In the genomic region with DNA sequence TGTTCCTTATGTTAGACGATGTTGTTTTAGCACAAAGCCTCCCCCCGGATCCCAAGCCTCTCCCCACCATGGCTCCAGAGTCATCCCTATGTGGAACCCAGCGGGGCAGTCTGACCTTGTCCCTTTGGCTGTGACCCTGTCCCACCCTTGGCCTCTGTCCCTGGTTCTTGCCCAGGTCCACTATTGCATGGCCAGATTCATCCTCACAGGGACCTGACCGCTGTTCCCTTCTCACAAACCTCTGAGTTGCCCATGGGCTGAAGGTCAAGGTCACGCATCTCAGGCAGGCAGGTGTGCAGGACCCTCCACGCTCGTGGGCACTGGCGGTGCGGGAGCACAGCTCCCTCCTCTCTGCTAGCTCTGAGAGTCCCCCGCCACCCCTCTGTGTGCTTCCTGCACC, we compare ENCODE assay signal across 1 cellular context.
TF ChIP-seq lines count a peak whose summit lies in the region.

No MANE protein-coding gene starts in this region.

TF ChIP-seq in SK-N-SH, 30 proteins besides CTCF, POLR2A, EP300 and RAD21 (continued from another document):
- TF ChIP-seq, protein P1, sequence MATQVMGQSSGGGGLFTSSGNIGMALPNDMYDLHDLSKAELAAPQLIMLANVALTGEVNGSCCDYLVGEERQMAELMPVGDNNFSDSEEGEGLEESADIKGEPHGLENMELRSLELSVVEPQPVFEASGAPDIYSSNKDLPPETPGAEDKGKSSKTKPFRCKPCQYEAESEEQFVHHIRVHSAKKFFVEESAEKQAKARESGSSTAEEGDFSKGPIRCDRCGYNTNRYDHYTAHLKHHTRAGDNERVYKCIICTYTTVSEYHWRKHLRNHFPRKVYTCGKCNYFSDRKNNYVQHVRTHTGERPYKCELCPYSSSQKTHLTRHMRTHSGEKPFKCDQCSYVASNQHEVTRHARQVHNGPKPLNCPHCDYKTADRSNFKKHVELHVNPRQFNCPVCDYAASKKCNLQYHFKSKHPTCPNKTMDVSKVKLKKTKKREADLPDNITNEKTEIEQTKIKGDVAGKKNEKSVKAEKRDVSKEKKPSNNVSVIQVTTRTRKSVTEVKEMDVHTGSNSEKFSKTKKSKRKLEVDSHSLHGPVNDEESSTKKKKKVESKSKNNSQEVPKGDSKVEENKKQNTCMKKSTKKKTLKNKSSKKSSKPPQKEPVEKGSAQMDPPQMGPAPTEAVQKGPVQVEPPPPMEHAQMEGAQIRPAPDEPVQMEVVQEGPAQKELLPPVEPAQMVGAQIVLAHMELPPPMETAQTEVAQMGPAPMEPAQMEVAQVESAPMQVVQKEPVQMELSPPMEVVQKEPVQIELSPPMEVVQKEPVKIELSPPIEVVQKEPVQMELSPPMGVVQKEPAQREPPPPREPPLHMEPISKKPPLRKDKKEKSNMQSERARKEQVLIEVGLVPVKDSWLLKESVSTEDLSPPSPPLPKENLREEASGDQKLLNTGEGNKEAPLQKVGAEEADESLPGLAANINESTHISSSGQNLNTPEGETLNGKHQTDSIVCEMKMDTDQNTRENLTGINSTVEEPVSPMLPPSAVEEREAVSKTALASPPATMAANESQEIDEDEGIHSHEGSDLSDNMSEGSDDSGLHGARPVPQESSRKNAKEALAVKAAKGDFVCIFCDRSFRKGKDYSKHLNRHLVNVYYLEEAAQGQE (IDR thresholded peaks at IDR 0.05; ENCODE audit: low read depth, low read length) = no peak
- TF ChIP-seq POLR2AphosphoS5 (IDR thresholded peaks at IDR 0.05; ENCODE audit: low read depth, low read length) (no peak), GATA2 (CRISPR knock-in tag; IDR thresholded peaks at IDR 0.05) (no peak), EZH2phosphoT487 (IDR thresholded peaks at IDR 0.05; ENCODE audit: borderline replicate concordance, low read depth) (no peak), SMC3 (IDR thresholded peaks at IDR 0.05; ENCODE audit: low read depth, low read length) (no peak), ELF1 (IDR thresholded peaks at IDR 0.05) (no peak), USF1 (IDR thresholded peaks at IDR 0.05; ENCODE audit: borderline replicate concordance, low read depth) (no peak), FOXM1 (IDR thresholded peaks at IDR 0.05; ENCODE audit: low read depth) (no peak), GABPA (IDR thresholded peaks at IDR 0.05; ENCODE audit: low read depth) (no peak), FOSL2 (IDR thresholded peaks at IDR 0.05; ENCODE audit: borderline replicate concordance, low read depth) (no peak), TAF1 (IDR thresholded peaks at IDR 0.05; ENCODE audit: borderline replicate concordance, low read depth, low read length) (no peak)
- TF ChIP-seq, protein P2, sequence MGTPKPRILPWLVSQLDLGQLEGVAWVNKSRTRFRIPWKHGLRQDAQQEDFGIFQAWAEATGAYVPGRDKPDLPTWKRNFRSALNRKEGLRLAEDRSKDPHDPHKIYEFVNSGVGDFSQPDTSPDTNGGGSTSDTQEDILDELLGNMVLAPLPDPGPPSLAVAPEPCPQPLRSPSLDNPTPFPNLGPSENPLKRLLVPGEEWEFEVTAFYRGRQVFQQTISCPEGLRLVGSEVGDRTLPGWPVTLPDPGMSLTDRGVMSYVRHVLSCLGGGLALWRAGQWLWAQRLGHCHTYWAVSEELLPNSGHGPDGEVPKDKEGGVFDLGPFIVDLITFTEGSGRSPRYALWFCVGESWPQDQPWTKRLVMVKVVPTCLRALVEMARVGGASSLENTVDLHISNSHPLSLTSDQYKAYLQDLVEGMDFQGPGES (IDR thresholded peaks at IDR 0.05; ENCODE audit: low read depth, low read length) = no peak
TF ChIP-seq in SK-N-SH: peak in this region for 0.
